Comparison of ENCODE assay signal across 2 cellular contexts in genomic region chr12:57746025-57746424, GRCh38.
TF ChIP-seq lines count a peak whose summit lies in the region.

No MANE protein-coding gene starts in this region.

TF ChIP-seq in A549, 52 proteins besides CTCF, POLR2A, EP300 and RAD21 (continued from another document):
- no peak for TF ChIP-seq HMGXB4 (CRISPR knock-in tag; IDR thresholded peaks at IDR 0.05; ENCODE audit: borderline replicate concordance)

TF ChIP-seq in HEK293, 187 proteins besides CTCF, POLR2A, EP300 and RAD21 (continued from another document):
- no peak for TF ChIP-seq ZNF10 (tag by site-specific recombination; IDR thresholded peaks at IDR 0.05)
